In the genomic region with DNA sequence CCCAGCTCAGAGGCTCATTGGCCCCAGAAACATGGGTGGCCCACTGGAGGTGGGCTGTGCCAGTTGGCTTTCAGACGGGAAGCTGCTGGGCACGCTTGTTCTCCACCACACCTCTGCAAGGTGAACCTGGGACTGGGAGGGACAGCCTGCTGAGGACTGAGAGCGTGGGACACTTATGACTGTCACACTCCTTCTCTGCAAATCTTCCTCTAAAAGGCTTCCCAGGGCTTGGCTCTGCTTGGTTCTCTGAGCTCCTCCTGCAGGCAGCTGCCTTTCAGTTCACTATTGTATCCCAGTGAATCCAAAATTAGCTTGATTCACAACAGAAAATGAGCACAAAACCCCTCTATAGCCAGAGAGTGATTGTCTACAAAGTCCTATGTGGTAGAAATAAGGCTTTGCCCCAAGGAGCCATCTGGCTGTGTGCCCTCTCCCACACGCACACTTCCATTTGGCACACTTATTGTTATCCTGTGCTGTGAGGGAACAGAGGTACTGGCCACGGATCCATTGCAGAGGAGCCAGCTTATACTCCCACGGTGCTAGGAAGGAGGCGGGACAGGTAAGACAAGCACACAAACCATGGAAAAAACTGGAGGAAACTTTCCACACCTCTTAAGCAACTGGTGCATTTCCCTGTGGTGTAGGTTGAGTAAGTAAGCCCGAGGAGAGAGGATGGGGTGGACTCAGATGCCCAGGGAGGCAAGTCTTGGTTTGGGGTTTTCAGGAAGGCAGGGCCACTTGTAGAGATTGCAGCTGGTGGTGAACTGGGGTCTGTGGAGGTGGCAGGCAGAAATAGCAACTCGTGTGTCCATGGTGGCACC, we compare ENCODE assay signal across 7 cellular contexts. TPM values are rescaled to one million over a fixed set of nuclear protein-coding genes. Genes with fewer than 3 reads are reported as not detected.
DNase-seq lines count a peak whose midpoint lies in the region; ATAC-seq and TF ChIP-seq lines count a peak whose summit lies in the region.

No MANE protein-coding gene starts in this region.

- no peak for TF ChIP-seq EP300 in stomach (IDR thresholded peaks at IDR 0.05)

- H3K27me3 ChIP-seq in KMS-11 (ENCODE audit: insufficient read depth, low read depth) (no peaks in the 10 kb centered on the region), layer of hippocampus (ENCODE audit: control insufficient read depth, insufficient read depth, low read length) (no peaks in the 10 kb centered on the region), stomach (no peaks in the 10 kb centered on the region)

- ATAC-seq in activated T-helper 17 cell treated with anti-CD3 and anti-CD28 coated beads, Interleukin-2, amount 50 U/mL, for 72 hours (replicated peaks): no peak
- ATAC-seq in HG03139 (IDR thresholded peaks at IDR 0.05; ENCODE audit: unreplicated experiment): no peak
- ATAC-seq in HG03439 (IDR thresholded peaks at IDR 0.05; ENCODE audit: unreplicated experiment): no peak

- peaks cover 32% of the 10 kb centered on the region for H3K4me1 Mint-ChIP-seq in activated T-helper 17 cell treated with anti-CD3 and anti-CD28 coated beads, Interleukin-2, amount 50 U/mL, for 72 hours

- H3K4me1 ChIP-seq in KMS-11 (ENCODE audit: low read depth, poor library complexity, severe bottlenecking) (peaks cover 92% of the 10 kb centered on the region), stomach (peaks cover 72 to 81% (median 74%) of the 10 kb centered on the region in 4 donors)

- peak overlapping the region; percentile 100 for H3K27ac Mint-ChIP-seq in activated T-helper 17 cell treated with anti-CD3 and anti-CD28 coated beads, Interleukin-2, amount 50 U/mL, for 72 hours

- WGBS in stomach, 5 donors: 25 to 47% (median 43%) methylated on average over 7 to 9 of the region's 9 CpGs

- peak overlapping the region; percentile 24; the same call in 1 of the 2 replicates for H2AFZ ChIP-seq in KMS-11 (ENCODE audit: low read depth)

- H3K36me3 Mint-ChIP-seq in activated T-helper 17 cell treated with anti-CD3 and anti-CD28 coated beads, Interleukin-2, amount 50 U/mL, for 72 hours (ENCODE audit: low read depth): peaks cover 38% of the 10 kb centered on the region

- H3K27me3 Mint-ChIP-seq in activated T-helper 17 cell treated with anti-CD3 and anti-CD28 coated beads, Interleukin-2, amount 50 U/mL, for 72 hours: no peaks in the 10 kb centered on the region

- peak overlapping the region; percentile 18 for H3K4me3 ChIP-seq in KMS-11 (IDR thresholded peaks at IDR 0.05; ENCODE audit: insufficient read depth, low read depth, low read length)
- no peak overlapping the region for H3K4me3 ChIP-seq in stomach

- no peak for TF ChIP-seq POLR2A in stomach (IDR thresholded peaks at IDR 0.05)

- no peaks in the 10 kb centered on the region for H3K9me3 Mint-ChIP-seq in activated T-helper 17 cell treated with anti-CD3 and anti-CD28 coated beads, Interleukin-2, amount 50 U/mL, for 72 hours

- no peaks in the 10 kb centered on the region for H4K20me1 ChIP-seq in KMS-11 (ENCODE audit: insufficient read depth)

- peak overlapping the region; percentile 95 for H3K4me2 ChIP-seq in KMS-11

- TF ChIP-seq CTCF in KMS-11 (conservative IDR thresholded peaks at IDR 0.05; ENCODE audit: low read depth, low read length): no peak
- TF ChIP-seq CTCF in stomach (IDR thresholded peaks at IDR 0.05): no peak

- H3K4me3 Mint-ChIP-seq in activated T-helper 17 cell treated with anti-CD3 and anti-CD28 coated beads, Interleukin-2, amount 50 U/mL, for 72 hours: peak overlapping the region; percentile 97

- no peaks in the 10 kb centered on the region for H3K79me2 ChIP-seq in KMS-11 (ENCODE audit: insufficient read depth, low read depth)

- H3K27ac ChIP-seq in KMS-11: peak overlapping the region; percentile 98
- H3K27ac ChIP-seq in layer of hippocampus (ENCODE audit: low read depth, low read length): peak overlapping the region; percentile 91
- peak overlapping the region; percentile 85 to 97 (median 92) for H3K27ac ChIP-seq in stomach

- no peaks in the 10 kb centered on the region for H3K36me3 ChIP-seq in KMS-11 (ENCODE audit: insufficient read depth)
- no peaks in the 10 kb centered on the region for H3K36me3 ChIP-seq in stomach

- DNase-seq in stomach: peak; percentile 66
- no peak for DNase-seq in stimulated activated CD4-positive, alpha-beta T cell treated with anti-CD3 and anti-CD28 coated beads, Interleukin-4, amount 100 ng/mL, for 4 hours

- H3K9ac ChIP-seq in KMS-11: peak overlapping the region; percentile 89; the same call in 1 of the 2 replicates

- H3K9me3 ChIP-seq in stomach: no peaks in the 10 kb centered on the region

- intact Hi-C loops in stomach (cut with DNase I; ENCODE audit: low total_unique reads): no loop called here

RNA-seq across cellular contexts. Expression of a gene that starts 18.9 kb away (rescaled TPM):
- total RNA-seq in activated T-helper 17 cell treated with anti-CD3 and anti-CD28 coated beads, Interleukin-2, amount 50 U/mL, for 72 hours: 100 to 1,000 TPM in 1 of 2 donors, 10 to 100 TPM in 1; 91.3 to 340 TPM
- total RNA-seq in stomach: 100 to 1,000 TPM in 3 of 5 donors, 10 to 100 TPM in 2; 80.2 to 231 (median 113) TPM
- 10 to 100 TPM; 46.4 to 78.9 (median 58.6) TPM for polyA plus RNA-seq in stomach

RNA-seq across cellular contexts. Expression of a gene that starts 56.9 kb away (rescaled TPM):
- 1 to 10 TPM; 2.8 to 6.7 TPM for total RNA-seq in activated T-helper 17 cell treated with anti-CD3 and anti-CD28 coated beads, Interleukin-2, amount 50 U/mL, for 72 hours
- total RNA-seq in stomach: under 1 TPM in 1 of 5 donors, not detected in 4; 0.18 TPM
- under 1 TPM in 1 of 3 donors, not detected in 2; 0.05 TPM for polyA plus RNA-seq in stomach
